Comparison of ENCODE assay signal across 1 cellular context in the genomic region with DNA sequence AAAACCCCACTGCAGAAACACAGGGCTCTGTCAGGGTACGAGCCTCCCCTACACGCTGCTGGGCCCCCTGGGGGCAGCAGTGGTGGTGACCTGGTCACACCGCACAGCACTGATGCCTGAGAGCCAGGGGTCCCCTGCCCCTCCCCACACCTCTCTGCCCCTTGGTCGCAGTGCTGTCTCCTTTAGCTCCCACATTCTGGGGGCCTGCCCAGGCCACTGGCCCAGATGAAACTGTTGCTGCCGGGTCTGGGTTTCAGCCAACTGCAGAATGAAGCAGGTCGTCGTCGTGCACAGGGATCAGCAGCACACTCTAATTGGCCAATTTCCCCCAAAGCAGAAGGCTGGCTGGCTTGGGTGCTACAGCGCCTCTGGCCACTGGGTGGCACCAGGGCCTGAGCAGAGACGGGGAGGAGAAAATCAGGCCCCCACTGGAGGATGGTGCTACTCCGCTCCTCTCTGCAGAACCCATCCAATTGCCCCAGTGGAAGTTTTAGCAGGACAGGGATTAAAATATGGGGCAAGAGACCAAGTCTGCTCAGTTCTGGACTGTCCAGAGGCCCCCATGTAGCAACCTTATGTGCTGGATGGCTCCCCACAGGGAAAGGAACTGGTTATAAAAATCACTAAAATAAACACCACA.
TF ChIP-seq lines count a peak whose summit lies in the region.

No MANE protein-coding gene starts in this region.

TF ChIP-seq in HEK293, 187 proteins besides CTCF, POLR2A, EP300 and RAD21 (continued from another document and continues in another):
- TF ChIP-seq, protein P1, sequence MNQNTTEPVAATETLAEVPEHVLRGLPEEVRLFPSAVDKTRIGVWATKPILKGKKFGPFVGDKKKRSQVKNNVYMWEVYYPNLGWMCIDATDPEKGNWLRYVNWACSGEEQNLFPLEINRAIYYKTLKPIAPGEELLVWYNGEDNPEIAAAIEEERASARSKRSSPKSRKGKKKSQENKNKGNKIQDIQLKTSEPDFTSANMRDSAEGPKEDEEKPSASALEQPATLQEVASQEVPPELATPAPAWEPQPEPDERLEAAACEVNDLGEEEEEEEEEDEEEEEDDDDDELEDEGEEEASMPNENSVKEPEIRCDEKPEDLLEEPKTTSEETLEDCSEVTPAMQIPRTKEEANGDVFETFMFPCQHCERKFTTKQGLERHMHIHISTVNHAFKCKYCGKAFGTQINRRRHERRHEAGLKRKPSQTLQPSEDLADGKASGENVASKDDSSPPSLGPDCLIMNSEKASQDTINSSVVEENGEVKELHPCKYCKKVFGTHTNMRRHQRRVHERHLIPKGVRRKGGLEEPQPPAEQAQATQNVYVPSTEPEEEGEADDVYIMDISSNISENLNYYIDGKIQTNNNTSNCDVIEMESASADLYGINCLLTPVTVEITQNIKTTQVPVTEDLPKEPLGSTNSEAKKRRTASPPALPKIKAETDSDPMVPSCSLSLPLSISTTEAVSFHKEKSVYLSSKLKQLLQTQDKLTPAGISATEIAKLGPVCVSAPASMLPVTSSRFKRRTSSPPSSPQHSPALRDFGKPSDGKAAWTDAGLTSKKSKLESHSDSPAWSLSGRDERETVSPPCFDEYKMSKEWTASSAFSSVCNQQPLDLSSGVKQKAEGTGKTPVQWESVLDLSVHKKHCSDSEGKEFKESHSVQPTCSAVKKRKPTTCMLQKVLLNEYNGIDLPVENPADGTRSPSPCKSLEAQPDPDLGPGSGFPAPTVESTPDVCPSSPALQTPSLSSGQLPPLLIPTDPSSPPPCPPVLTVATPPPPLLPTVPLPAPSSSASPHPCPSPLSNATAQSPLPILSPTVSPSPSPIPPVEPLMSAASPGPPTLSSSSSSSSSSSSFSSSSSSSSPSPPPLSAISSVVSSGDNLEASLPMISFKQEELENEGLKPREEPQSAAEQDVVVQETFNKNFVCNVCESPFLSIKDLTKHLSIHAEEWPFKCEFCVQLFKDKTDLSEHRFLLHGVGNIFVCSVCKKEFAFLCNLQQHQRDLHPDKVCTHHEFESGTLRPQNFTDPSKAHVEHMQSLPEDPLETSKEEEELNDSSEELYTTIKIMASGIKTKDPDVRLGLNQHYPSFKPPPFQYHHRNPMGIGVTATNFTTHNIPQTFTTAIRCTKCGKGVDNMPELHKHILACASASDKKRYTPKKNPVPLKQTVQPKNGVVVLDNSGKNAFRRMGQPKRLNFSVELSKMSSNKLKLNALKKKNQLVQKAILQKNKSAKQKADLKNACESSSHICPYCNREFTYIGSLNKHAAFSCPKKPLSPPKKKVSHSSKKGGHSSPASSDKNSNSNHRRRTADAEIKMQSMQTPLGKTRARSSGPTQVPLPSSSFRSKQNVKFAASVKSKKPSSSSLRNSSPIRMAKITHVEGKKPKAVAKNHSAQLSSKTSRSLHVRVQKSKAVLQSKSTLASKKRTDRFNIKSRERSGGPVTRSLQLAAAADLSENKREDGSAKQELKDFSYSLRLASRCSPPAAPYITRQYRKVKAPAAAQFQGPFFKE (tag by site-specific recombination; IDR thresholded peaks at IDR 0.05; ENCODE audit: borderline replicate concordance): no peak
- TF ChIP-seq ZNF16 (tag by site-specific recombination; IDR thresholded peaks at IDR 0.05; ENCODE audit: low read depth) (no peak), ZNF175 (tag by site-specific recombination; IDR thresholded peaks at IDR 0.05) (no peak), ZNF362 (tag by site-specific recombination; IDR thresholded peaks at IDR 0.05) (no peak), ZNF560 (tag by site-specific recombination; IDR thresholded peaks at IDR 0.05; ENCODE audit: borderline replicate concordance) (no peak), ZNF184 (tag by site-specific recombination; IDR thresholded peaks at IDR 0.05) (peak; percentile 57; the same call in 1 of the 2 replicates), ZNF548 (tag by site-specific recombination; IDR thresholded peaks at IDR 0.05) (no peak), ZNF561 (tag by site-specific recombination; IDR thresholded peaks at IDR 0.05; ENCODE audit: borderline replicate concordance) (peak; percentile 72; the same call in 1 of the 2 replicates), GLIS1 (tag by site-specific recombination; IDR thresholded peaks at IDR 0.05) (no peak), YY2 (tag by site-specific recombination; IDR thresholded peaks at IDR 0.05) (no peak), INSM2 (tag by site-specific recombination; IDR thresholded peaks at IDR 0.05) (no peak), PRDM4 (tag by site-specific recombination; IDR thresholded peaks at IDR 0.05) (no peak; the same call in 1 of the 2 replicates), ZNF654 (tag by site-specific recombination; IDR thresholded peaks at IDR 0.05; ENCODE audit: low read depth) (peak; percentile 68), ELK4 (IDR thresholded peaks at IDR 0.05; ENCODE audit: borderline replicate concordance, low read depth, low read length) (no peak), ZBTB1 (tag by site-specific recombination; IDR thresholded peaks at IDR 0.05) (no peak), ZNF19 (tag by site-specific recombination; IDR thresholded peaks at IDR 0.05; ENCODE audit: low read depth) (no peak), ZNF621 (tag by site-specific recombination; IDR thresholded peaks at IDR 0.05) (no peak), ZNF132 (tag by site-specific recombination; IDR thresholded peaks at IDR 0.05; ENCODE audit: borderline replicate concordance) (no peak), ZNF350 (tag by site-specific recombination; IDR thresholded peaks at IDR 0.05) (no peak), SCRT2 (tag by site-specific recombination; IDR thresholded peaks at IDR 0.05) (peak; percentile 92), GLI4 (tag by site-specific recombination; IDR thresholded peaks at IDR 0.05) (no peak), ZNF791 (tag by site-specific recombination; IDR thresholded peaks at IDR 0.05) (no peak), WT1 (tag by site-specific recombination; IDR thresholded peaks at IDR 0.05) (no peak), IKZF3 (tag by site-specific recombination; IDR thresholded peaks at IDR 0.05) (peak; percentile 9; the same call in 1 of the 2 replicates), ZNF843 (tag by site-specific recombination; IDR thresholded peaks at IDR 0.05) (no peak), BCL11B (tag by site-specific recombination; IDR thresholded peaks at IDR 0.05; ENCODE audit: low read depth) (no peak), ZSCAN30 (tag by site-specific recombination; IDR thresholded peaks at IDR 0.05) (peak; percentile 18; the same call in 1 of the 2 replicates), ZNF792 (tag by site-specific recombination; IDR thresholded peaks at IDR 0.05) (no peak), ZNF366 (tag by site-specific recombination; conservative IDR thresholded peaks at IDR 0.05) (peak; percentile 52; the same call in 1 of the 2 replicates)
- TF ChIP-seq, protein P2, sequence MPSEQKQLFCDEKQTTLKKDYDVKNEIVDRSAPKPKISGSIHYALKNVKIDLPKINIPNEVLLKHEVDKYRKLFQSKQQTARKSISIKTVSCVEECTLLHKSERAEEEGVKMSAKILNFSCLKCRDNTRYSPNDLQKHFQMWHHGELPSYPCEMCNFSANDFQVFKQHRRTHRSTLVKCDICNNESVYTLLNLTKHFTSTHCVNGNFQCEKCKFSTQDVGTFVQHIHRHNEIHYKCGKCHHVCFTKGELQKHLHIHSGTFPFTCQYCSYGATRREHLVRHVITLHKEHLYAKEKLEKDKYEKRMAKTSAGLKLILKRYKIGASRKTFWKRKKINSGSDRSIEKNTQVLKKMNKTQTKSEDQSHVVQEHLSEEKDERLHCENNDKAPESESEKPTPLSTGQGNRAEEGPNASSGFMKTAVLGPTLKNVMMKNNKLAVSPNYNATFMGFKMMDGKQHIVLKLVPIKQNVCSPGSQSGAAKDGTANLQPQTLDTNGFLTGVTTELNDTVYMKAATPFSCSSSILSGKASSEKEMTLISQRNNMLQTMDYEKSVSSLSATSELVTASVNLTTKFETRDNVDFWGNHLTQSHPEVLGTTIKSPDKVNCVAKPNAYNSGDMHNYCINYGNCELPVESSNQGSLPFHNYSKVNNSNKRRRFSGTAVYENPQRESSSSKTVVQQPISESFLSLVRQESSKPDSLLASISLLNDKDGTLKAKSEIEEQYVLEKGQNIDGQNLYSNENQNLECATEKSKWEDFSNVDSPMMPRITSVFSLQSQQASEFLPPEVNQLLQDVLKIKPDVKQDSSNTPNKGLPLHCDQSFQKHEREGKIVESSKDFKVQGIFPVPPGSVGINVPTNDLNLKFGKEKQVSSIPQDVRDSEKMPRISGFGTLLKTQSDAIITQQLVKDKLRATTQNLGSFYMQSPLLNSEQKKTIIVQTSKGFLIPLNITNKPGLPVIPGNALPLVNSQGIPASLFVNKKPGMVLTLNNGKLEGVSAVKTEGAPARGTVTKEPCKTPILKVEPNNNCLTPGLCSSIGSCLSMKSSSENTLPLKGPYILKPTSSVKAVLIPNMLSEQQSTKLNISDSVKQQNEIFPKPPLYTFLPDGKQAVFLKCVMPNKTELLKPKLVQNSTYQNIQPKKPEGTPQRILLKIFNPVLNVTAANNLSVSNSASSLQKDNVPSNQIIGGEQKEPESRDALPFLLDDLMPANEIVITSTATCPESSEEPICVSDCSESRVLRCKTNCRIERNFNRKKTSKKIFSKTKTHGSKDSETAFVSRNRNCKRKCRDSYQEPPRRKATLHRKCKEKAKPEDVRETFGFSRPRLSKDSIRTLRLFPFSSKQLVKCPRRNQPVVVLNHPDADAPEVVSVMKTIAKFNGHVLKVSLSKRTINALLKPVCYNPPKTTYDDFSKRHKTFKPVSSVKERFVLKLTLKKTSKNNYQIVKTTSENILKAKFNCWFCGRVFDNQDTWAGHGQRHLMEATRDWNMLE (tag by site-specific recombination; conservative IDR thresholded peaks at IDR 0.05; ENCODE audit: low read depth): no peak
- TF ChIP-seq, protein P3, sequence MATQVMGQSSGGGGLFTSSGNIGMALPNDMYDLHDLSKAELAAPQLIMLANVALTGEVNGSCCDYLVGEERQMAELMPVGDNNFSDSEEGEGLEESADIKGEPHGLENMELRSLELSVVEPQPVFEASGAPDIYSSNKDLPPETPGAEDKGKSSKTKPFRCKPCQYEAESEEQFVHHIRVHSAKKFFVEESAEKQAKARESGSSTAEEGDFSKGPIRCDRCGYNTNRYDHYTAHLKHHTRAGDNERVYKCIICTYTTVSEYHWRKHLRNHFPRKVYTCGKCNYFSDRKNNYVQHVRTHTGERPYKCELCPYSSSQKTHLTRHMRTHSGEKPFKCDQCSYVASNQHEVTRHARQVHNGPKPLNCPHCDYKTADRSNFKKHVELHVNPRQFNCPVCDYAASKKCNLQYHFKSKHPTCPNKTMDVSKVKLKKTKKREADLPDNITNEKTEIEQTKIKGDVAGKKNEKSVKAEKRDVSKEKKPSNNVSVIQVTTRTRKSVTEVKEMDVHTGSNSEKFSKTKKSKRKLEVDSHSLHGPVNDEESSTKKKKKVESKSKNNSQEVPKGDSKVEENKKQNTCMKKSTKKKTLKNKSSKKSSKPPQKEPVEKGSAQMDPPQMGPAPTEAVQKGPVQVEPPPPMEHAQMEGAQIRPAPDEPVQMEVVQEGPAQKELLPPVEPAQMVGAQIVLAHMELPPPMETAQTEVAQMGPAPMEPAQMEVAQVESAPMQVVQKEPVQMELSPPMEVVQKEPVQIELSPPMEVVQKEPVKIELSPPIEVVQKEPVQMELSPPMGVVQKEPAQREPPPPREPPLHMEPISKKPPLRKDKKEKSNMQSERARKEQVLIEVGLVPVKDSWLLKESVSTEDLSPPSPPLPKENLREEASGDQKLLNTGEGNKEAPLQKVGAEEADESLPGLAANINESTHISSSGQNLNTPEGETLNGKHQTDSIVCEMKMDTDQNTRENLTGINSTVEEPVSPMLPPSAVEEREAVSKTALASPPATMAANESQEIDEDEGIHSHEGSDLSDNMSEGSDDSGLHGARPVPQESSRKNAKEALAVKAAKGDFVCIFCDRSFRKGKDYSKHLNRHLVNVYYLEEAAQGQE (tag by site-specific recombination; IDR thresholded peaks at IDR 0.05): no peak
